ENCODE assay signal across 1 cellular context in genomic region chr6:79608334-79609224, GRCh38.
TF ChIP-seq lines count a peak whose summit lies in the region.

No MANE protein-coding gene starts in this region.

TF ChIP-seq in HepG2, 621 proteins besides CTCF, POLR2A, EP300 and RAD21 (continued from another document and continues in another):
- no peak for TF ChIP-seq ZNF770 (CRISPR knock-in tag; IDR thresholded peaks at IDR 0.05)
- TF ChIP-seq HNF1B (CRISPR knock-in tag; IDR thresholded peaks at IDR 0.05), result peak; percentile 92
- no peak for TF ChIP-seq ZNF350 (CRISPR knock-in tag; IDR thresholded peaks at IDR 0.05; ENCODE audit: borderline replicate concordance, low read depth)
- peak; percentile 58; the same call in 1 of the 2 replicates for TF ChIP-seq NFIC (IDR thresholded peaks at IDR 0.05; ENCODE audit: low read length)
- peak; percentile 49; the same call in 1 of the 2 replicates for TF ChIP-seq SOX5 (CRISPR knock-in tag; IDR thresholded peaks at IDR 0.05; ENCODE audit: borderline replicate concordance)
- TF ChIP-seq ELF3 (CRISPR knock-in tag; IDR thresholded peaks at IDR 0.05), result peak; percentile 62
- no peak for TF ChIP-seq ZBTB1 (CRISPR knock-in tag; IDR thresholded peaks at IDR 0.05; ENCODE audit: borderline replicate concordance)
- no peak for TF ChIP-seq NBN (conservative IDR thresholded peaks at IDR 0.05)
- TF ChIP-seq, protein P1, sequence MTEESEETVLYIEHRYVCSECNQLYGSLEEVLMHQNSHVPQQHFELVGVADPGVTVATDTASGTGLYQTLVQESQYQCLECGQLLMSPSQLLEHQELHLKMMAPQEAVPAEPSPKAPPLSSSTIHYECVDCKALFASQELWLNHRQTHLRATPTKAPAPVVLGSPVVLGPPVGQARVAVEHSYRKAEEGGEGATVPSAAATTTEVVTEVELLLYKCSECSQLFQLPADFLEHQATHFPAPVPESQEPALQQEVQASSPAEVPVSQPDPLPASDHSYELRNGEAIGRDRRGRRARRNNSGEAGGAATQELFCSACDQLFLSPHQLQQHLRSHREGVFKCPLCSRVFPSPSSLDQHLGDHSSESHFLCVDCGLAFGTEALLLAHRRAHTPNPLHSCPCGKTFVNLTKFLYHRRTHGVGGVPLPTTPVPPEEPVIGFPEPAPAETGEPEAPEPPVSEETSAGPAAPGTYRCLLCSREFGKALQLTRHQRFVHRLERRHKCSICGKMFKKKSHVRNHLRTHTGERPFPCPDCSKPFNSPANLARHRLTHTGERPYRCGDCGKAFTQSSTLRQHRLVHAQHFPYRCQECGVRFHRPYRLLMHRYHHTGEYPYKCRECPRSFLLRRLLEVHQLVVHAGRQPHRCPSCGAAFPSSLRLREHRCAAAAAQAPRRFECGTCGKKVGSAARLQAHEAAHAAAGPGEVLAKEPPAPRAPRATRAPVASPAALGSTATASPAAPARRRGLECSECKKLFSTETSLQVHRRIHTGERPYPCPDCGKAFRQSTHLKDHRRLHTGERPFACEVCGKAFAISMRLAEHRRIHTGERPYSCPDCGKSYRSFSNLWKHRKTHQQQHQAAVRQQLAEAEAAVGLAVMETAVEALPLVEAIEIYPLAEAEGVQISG (CRISPR knock-in tag; IDR thresholded peaks at IDR 0.05), result peak; percentile 91
- no peak for TF ChIP-seq MYNN (CRISPR knock-in tag; IDR thresholded peaks at IDR 0.05; ENCODE audit: low read depth)
- TF ChIP-seq ZBTB38 (CRISPR knock-in tag; IDR thresholded peaks at IDR 0.05), result no peak
- peak; percentile 73 for TF ChIP-seq NCOA2 (CRISPR knock-in tag; IDR thresholded peaks at IDR 0.05)
- no peak for TF ChIP-seq FOXA1 (IDR thresholded peaks at IDR 0.05)
- peak; percentile 73; the same call in 1 of the 2 replicates for TF ChIP-seq FOXA1 (CRISPR knock-in tag; IDR thresholded peaks at IDR 0.05)
- no peak for TF ChIP-seq ZFP36 (IDR thresholded peaks at IDR 0.05; ENCODE audit: borderline replicate concordance, low read depth, low read length, partially characterized antibody)
- peak; percentile 64 for TF ChIP-seq FOXA3 (CRISPR knock-in tag; IDR thresholded peaks at IDR 0.05)
- peak; percentile 97 for TF ChIP-seq ZNF331 (CRISPR knock-in tag; IDR thresholded peaks at IDR 0.05)
- peak; percentile 11; the same call in 1 of the 2 replicates for TF ChIP-seq GATAD1 (CRISPR knock-in tag; IDR thresholded peaks at IDR 0.05)
- TF ChIP-seq ZNF792 (CRISPR knock-in tag; IDR thresholded peaks at IDR 0.05), result peak; percentile 36; the same call in 1 of the 2 replicates
- TF ChIP-seq HNF4G (IDR thresholded peaks at IDR 0.05; ENCODE audit: borderline replicate concordance, low read depth, low read length), result no peak
- TF ChIP-seq HNF4G (CRISPR knock-in tag; IDR thresholded peaks at IDR 0.05; ENCODE audit: borderline replicate concordance, low read depth), result no peak
- no peak for TF ChIP-seq ZNF142 (CRISPR knock-in tag; IDR thresholded peaks at IDR 0.05)
- TF ChIP-seq, protein P2, sequence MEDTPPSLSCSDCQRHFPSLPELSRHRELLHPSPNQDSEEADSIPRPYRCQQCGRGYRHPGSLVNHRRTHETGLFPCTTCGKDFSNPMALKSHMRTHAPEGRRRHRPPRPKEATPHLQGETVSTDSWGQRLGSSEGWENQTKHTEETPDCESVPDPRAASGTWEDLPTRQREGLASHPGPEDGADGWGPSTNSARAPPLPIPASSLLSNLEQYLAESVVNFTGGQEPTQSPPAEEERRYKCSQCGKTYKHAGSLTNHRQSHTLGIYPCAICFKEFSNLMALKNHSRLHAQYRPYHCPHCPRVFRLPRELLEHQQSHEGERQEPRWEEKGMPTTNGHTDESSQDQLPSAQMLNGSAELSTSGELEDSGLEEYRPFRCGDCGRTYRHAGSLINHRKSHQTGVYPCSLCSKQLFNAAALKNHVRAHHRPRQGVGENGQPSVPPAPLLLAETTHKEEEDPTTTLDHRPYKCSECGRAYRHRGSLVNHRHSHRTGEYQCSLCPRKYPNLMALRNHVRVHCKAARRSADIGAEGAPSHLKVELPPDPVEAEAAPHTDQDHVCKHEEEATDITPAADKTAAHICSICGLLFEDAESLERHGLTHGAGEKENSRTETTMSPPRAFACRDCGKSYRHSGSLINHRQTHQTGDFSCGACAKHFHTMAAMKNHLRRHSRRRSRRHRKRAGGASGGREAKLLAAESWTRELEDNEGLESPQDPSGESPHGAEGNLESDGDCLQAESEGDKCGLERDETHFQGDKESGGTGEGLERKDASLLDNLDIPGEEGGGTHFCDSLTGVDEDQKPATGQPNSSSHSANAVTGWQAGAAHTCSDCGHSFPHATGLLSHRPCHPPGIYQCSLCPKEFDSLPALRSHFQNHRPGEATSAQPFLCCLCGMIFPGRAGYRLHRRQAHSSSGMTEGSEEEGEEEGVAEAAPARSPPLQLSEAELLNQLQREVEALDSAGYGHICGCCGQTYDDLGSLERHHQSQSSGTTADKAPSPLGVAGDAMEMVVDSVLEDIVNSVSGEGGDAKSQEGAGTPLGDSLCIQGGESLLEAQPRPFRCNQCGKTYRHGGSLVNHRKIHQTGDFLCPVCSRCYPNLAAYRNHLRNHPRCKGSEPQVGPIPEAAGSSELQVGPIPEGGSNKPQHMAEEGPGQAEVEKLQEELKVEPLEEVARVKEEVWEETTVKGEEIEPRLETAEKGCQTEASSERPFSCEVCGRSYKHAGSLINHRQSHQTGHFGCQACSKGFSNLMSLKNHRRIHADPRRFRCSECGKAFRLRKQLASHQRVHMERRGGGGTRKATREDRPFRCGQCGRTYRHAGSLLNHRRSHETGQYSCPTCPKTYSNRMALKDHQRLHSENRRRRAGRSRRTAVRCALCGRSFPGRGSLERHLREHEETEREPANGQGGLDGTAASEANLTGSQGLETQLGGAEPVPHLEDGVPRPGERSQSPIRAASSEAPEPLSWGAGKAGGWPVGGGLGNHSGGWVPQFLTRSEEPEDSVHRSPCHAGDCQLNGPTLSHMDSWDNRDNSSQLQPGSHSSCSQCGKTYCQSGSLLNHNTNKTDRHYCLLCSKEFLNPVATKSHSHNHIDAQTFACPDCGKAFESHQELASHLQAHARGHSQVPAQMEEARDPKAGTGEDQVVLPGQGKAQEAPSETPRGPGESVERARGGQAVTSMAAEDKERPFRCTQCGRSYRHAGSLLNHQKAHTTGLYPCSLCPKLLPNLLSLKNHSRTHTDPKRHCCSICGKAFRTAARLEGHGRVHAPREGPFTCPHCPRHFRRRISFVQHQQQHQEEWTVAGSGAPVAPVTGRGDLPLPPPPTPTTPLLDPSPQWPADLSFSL (CRISPR knock-in tag; IDR thresholded peaks at IDR 0.05), result no peak
- peak; percentile 26; the same call in 1 of the 2 replicates for TF ChIP-seq ATF2 (CRISPR knock-in tag; IDR thresholded peaks at IDR 0.05)
- TF ChIP-seq SIN3A (IDR thresholded peaks at IDR 0.05; ENCODE audit: borderline replicate concordance, low read depth, low read length), result no peak
- TF ChIP-seq THAP11 (CRISPR knock-in tag; IDR thresholded peaks at IDR 0.05), result peak; percentile 57
- TF ChIP-seq ZNF225 (CRISPR knock-in tag; IDR thresholded peaks at IDR 0.05), result no peak
- TF ChIP-seq, protein P3, sequence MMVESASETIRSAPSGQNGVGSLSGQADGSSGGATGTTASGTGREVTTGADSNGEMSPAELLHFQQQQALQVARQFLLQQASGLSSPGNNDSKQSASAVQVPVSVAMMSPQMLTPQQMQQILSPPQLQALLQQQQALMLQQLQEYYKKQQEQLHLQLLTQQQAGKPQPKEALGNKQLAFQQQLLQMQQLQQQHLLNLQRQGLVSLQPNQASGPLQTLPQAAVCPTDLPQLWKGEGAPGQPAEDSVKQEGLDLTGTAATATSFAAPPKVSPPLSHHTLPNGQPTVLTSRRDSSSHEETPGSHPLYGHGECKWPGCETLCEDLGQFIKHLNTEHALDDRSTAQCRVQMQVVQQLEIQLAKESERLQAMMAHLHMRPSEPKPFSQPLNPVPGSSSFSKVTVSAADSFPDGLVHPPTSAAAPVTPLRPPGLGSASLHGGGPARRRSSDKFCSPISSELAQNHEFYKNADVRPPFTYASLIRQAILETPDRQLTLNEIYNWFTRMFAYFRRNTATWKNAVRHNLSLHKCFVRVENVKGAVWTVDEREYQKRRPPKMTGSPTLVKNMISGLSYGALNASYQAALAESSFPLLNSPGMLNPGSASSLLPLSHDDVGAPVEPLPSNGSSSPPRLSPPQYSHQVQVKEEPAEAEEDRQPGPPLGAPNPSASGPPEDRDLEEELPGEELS (CRISPR knock-in tag; IDR thresholded peaks at IDR 0.05), result peak; percentile 88
- TF ChIP-seq DMAP1 (CRISPR knock-in tag; IDR thresholded peaks at IDR 0.05), result peak; percentile 31; the same call in 1 of the 2 replicates
- TF ChIP-seq, protein P4, sequence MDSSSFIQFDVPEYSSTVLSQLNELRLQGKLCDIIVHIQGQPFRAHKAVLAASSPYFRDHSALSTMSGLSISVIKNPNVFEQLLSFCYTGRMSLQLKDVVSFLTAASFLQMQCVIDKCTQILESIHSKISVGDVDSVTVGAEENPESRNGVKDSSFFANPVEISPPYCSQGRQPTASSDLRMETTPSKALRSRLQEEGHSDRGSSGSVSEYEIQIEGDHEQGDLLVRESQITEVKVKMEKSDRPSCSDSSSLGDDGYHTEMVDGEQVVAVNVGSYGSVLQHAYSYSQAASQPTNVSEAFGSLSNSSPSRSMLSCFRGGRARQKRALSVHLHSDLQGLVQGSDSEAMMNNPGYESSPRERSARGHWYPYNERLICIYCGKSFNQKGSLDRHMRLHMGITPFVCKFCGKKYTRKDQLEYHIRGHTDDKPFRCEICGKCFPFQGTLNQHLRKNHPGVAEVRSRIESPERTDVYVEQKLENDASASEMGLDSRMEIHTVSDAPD (CRISPR knock-in tag; IDR thresholded peaks at IDR 0.05), result no peak; the same call in 1 of the 2 replicates
- TF ChIP-seq ZNF333 (CRISPR knock-in tag; IDR thresholded peaks at IDR 0.05; ENCODE audit: borderline replicate concordance), result no peak
- TF ChIP-seq KDM6A (CRISPR knock-in tag; IDR thresholded peaks at IDR 0.05; ENCODE audit: low read depth), result 0 out of 2 replicates have a peak, but pooled peaks have one; percentile 45
